ENCODE assay signal across 8 cellular contexts in genomic region chr9:21560281-21560745, GRCh38.
A peak's percentile ranks its signal among the peaks of the same experiment; 100 is the strongest.
DNase-seq lines count a peak whose midpoint lies in the region; ATAC-seq and TF ChIP-seq lines count a peak whose summit lies in the region.

No MANE protein-coding gene starts in this region.

- no peaks in the 10 kb centered on the region for H3K9me2 ChIP-seq in GM23248 (ENCODE audit: insufficient read depth)

- H3K4me3 ChIP-seq in GM23248 (peak overlapping the region; percentile 85), fibroblast of villous mesenchyme (ENCODE audit: low read depth, low read length) (peak overlapping the region; percentile 84), gastrocnemius medialis (peak overlapping the region in 3 of 4 donors; percentile 44 to 58 (median 48))

- peak overlapping the region; percentile 91 for H3K9ac ChIP-seq in GM23248

- H3K4me2 ChIP-seq in GM23248 (ENCODE audit: unreplicated experiment) = peak overlapping the region; percentile 85

- H3K27me3 Mint-ChIP-seq in activated CD4-positive, alpha-beta memory T cell treated with anti-CD3 and anti-CD28 coated beads for 36 hours = peaks cover 35% of the 10 kb centered on the region

- POLR2A ChIA-PET in activated CD4-positive, alpha-beta memory T cell treated with anti-CD3 and anti-CD28 coated beads for 36 hours (lab: Charles Lee) = interaction anchor here (0.9 kb wide), 1 partner anchor 56 kb away, joined by 4 read pairs; no protein-coding TSS in a partner anchor

- DNase-seq in GM23248 = no peak
- no peak for DNase-seq in activated CD4-positive, alpha-beta memory T cell treated with anti-CD3 and anti-CD28 coated beads for 36 hours
- DNase-seq in fibroblast of villous mesenchyme (ENCODE audit: low read depth) = peak; percentile 46
- no peak for DNase-seq in gastrocnemius medialis
- no peak for DNase-seq in left colon
- DNase-seq in NCI-H446 (lab: John Stamatoyannopoulos, UW) = no peak

- peak overlapping the region; percentile 66 for H3K4me3 Mint-ChIP-seq in activated CD4-positive, alpha-beta memory T cell treated with anti-CD3 and anti-CD28 coated beads for 36 hours

- intact Hi-C loops in activated CD4-positive, alpha-beta memory T cell treated with anti-CD3 and anti-CD28 coated beads for 36 hours (cut with micrococcal nuclease) = no loop called here
- intact Hi-C loops in gastrocnemius medialis (cut with DNase I; ENCODE audit: low total_unique reads) = no loop called here
- intact Hi-C loops in left colon (cut with DNase I, micrococcal nuclease) = no loop called here

- no peaks in the 10 kb centered on the region for H3K9me3 ChIP-seq in GM23248 (ENCODE audit: low read depth)
- H3K9me3 ChIP-seq in gastrocnemius medialis = no peaks in the 10 kb centered on the region

- H3K36me3 Mint-ChIP-seq in activated CD4-positive, alpha-beta memory T cell treated with anti-CD3 and anti-CD28 coated beads for 36 hours = no peaks in the 10 kb centered on the region

- TF ChIP-seq CTCF in fibroblast of villous mesenchyme (IDR thresholded peaks at IDR 0.05; ENCODE audit: insufficient read depth, low read depth, low read length) = no peak
- TF ChIP-seq CTCF in gastrocnemius medialis (IDR thresholded peaks at IDR 0.05 in 4 of 5, conservative IDR thresholded peaks at IDR 0.05 in 1 of 5) = no peak

- 20 to 26% methylated on average over 12 of the region's 12 CpGs for WGBS in GM23248 (ENCODE audit: low coverage in 1 of 2, low lambda C conversion rate in 2 of 2, missing lambda C conversion rate in 2 of 2), 2 experiments

- H2AFZ ChIP-seq in GM23248 = peak overlapping the region; percentile 86

- no peaks in the 10 kb centered on the region for H3K27me3 ChIP-seq in GM23248 (replicated peaks; ENCODE audit: insufficient read depth)
- peaks cover 31 to 55% (median 37%) of the 10 kb centered on the region in 3 donors for H3K27me3 ChIP-seq in gastrocnemius medialis

- H3F3A ChIP-seq in GM23248 (ENCODE audit: insufficient read depth) = peaks cover 45% of the 10 kb centered on the region

- peaks cover 13% of the 10 kb centered on the region; the same call in 1 of the 2 replicates for H3K36me3 ChIP-seq in GM23248 (ENCODE audit: low read depth)
- no peaks in the 10 kb centered on the region for H3K36me3 ChIP-seq in gastrocnemius medialis

- ATAC-seq in gastrocnemius medialis (no peak), HG03175 (IDR thresholded peaks at IDR 0.05; ENCODE audit: unreplicated experiment) (no peak), HG02870 (IDR thresholded peaks at IDR 0.05; ENCODE audit: unreplicated experiment) (no peak), left colon (no peak)

- H3K9me3 Mint-ChIP-seq in activated CD4-positive, alpha-beta memory T cell treated with anti-CD3 and anti-CD28 coated beads for 36 hours = no peaks in the 10 kb centered on the region

- no peak overlapping the region for H3K27ac Mint-ChIP-seq in activated CD4-positive, alpha-beta memory T cell treated with anti-CD3 and anti-CD28 coated beads for 36 hours

- peaks cover 27% of the 10 kb centered on the region for H3K4me1 Mint-ChIP-seq in activated CD4-positive, alpha-beta memory T cell treated with anti-CD3 and anti-CD28 coated beads for 36 hours (ENCODE audit: low read depth)

- CTCF ChIA-PET in activated CD4-positive, alpha-beta memory T cell treated with anti-CD3 and anti-CD28 coated beads for 36 hours (lab: Charles Lee) = interaction anchor here (0.9 to 1.9 kb wide), 3 partner anchors 12 to 126 kb away, joined by 3 to 12 read pairs (median 3); no protein-coding TSS in a partner anchor

- H4K20me1 ChIP-seq in GM23248 (ENCODE audit: insufficient read depth) = no peaks in the 10 kb centered on the region

- H3K27ac ChIP-seq in GM23248 (peak overlapping the region; percentile 84), gastrocnemius medialis (no peak overlapping the region)

- H3K79me2 ChIP-seq in GM23248 (ENCODE audit: insufficient read depth) = peaks cover 69% of the 10 kb centered on the region

- no peak for TF ChIP-seq POLR2A in gastrocnemius medialis (IDR thresholded peaks at IDR 0.05)

- in situ Hi-C loops in GM23248 (cut with MboI) = no loop called here
- in situ Hi-C loops in gastrocnemius medialis (cut with MboI; ENCODE audit: low sequenced_read_pairs in 4 of 4) = loop anchor here in 1 of 4 donors (25.0 kb wide), 1 partner anchor 102 kb away; no protein-coding TSS in a partner anchor

- peaks cover 21% of the 10 kb centered on the region for H3K4me1 ChIP-seq in GM23248 (ENCODE audit: insufficient read depth)
- peaks cover 0 to 8% of the 10 kb centered on the region in 2 donors for H3K4me1 ChIP-seq in gastrocnemius medialis
